13 cellular contexts compared by ENCODE assay signal in genomic region chr10:5942001-5942400, GRCh38. TPM values are rescaled to one million over a fixed set of nuclear protein-coding genes. Genes with fewer than 3 reads are reported as not detected.
DNase-seq lines count a peak whose midpoint lies in the region; ATAC-seq and TF ChIP-seq lines count a peak whose summit lies in the region.
"Had no signal": no experiment of that assay in that cellular context is flagged by ENCODE, and none has a peak within 500 bp of the region (broad histone marks: within the 10 kb centered on the region; RNA-seq: fewer than 3 reads in every experiment).

No MANE protein-coding gene starts in this region.

- peak overlapping the region; percentile 38; the same call in 1 of the 2 replicates for H2BK120ac ChIP-seq in IMR-90 (ENCODE audit: low read depth, low read length)

- WGBS in IMR-90 (ENCODE audit: extremely low coverage in 2 of 2, insufficient read length in 1 of 2), 2 experiments = no CpG with 5 or more reads among the region's 13 CpGs

- H3K56ac ChIP-seq in IMR-90 (ENCODE audit: extremely low read depth, insufficient read depth, low read length) = no peak overlapping the region

- no peak overlapping the region; a peak in 1 of 4 replicates for H4K8ac ChIP-seq in IMR-90 (ENCODE audit: low read depth in 2 of 2, low read length in 2 of 2)

- ATAC-seq in IMR-90 (ENCODE audit: low read depth) = no peak
- no peak for ATAC-seq in lower lobe of right lung
- no peak for ATAC-seq in GM18870 (IDR thresholded peaks at IDR 0.05; ENCODE audit: unreplicated experiment)

- H3K18ac ChIP-seq in IMR-90 (ENCODE audit: low read depth, low read length) = no peak overlapping the region

- POLR2A ChIA-PET in IMR-90 (lab: Charles Lee; ENCODE audit: unreplicated experiment) = no interaction called here

- no peak overlapping the region for H3K9ac ChIP-seq in IMR-90 (ENCODE audit: low read depth, low read length)

- H3K79me1 ChIP-seq in IMR-90 (ENCODE audit: low read depth in 1 of 2, low read length in 2 of 2) = peaks cover 0 to 16% of the 10 kb centered on the region in 2 experiments; a peak in 3 of 4 replicates

- H4K5ac ChIP-seq in IMR-90 (ENCODE audit: low read depth, low read length) = no peak overlapping the region

- peak overlapping the region; percentile 69 for H3K4ac ChIP-seq in IMR-90 (ENCODE audit: low read depth, low read length)

- peak overlapping the region; percentile 48; the same call in 1 of the 2 replicates for H4K91ac ChIP-seq in IMR-90 (ENCODE audit: insufficient read depth, low read depth, low read length)

- no peak overlapping the region for H3K4me2 ChIP-seq in IMR-90 (ENCODE audit: low read depth, low read length)

- peaks cover 17% of the 10 kb centered on the region for H3K36me3 ChIP-seq in IMR-90 (ENCODE audit: control insufficient read depth, insufficient read depth, low read length)
- peaks cover 20% of the 10 kb centered on the region for H3K36me3 ChIP-seq in lower lobe of right lung
- H3K36me3 ChIP-seq: WERI-Rb-1 had no signal

- no peaks in the 10 kb centered on the region; the same call in 1 of the 2 replicates for H4K20me1 ChIP-seq in IMR-90 (ENCODE audit: insufficient read depth, low read length)

- CTCF ChIA-PET in IMR-90 (lab: Yijun Ruan, JAX) = no interaction called here

- no peak overlapping the region for H3K27ac ChIP-seq in IMR-90 (ENCODE audit: insufficient read depth, low read length)
- peak overlapping the region; percentile 91 to 92 for H3K27ac ChIP-seq in coronary artery
- peak overlapping the region; percentile 78 for H3K27ac ChIP-seq in lower lobe of right lung
- H3K27ac ChIP-seq in substantia nigra (ENCODE audit: low read depth, low read length, poor library complexity, severe bottlenecking) = peak overlapping the region; percentile 43
- H3K27ac ChIP-seq: testis, WERI-Rb-1 had no signal

- in situ Hi-C loops in IMR-90 (cut with MboI; ENCODE audit: low sequenced_read_pairs) = no loop called here

- H2BK5ac ChIP-seq in IMR-90 (ENCODE audit: low read depth, low read length, poor library complexity, severe bottlenecking) = no peak overlapping the region

- peaks cover 19% of the 10 kb centered on the region for H3K9me1 ChIP-seq in IMR-90 (ENCODE audit: insufficient read depth, low read length)

- no peaks in the 10 kb centered on the region for H3K9me3 ChIP-seq in IMR-90 (ENCODE audit: control insufficient read depth, insufficient read depth, low read length)
- H3K9me3 ChIP-seq in lower lobe of right lung = no peaks in the 10 kb centered on the region
- H3K9me3 ChIP-seq: testis had no signal

- TF ChIP-seq RAD21 in IMR-90 (IDR thresholded peaks at IDR 0.05; ENCODE audit: low read length) = no peak

- peak overlapping the region; percentile 86; the same call in 1 of the 2 replicates for H2AK5ac ChIP-seq in IMR-90 (ENCODE audit: low read depth, low read length)

- H3K23ac ChIP-seq in IMR-90 (ENCODE audit: low read depth, low read length) = no peak overlapping the region

- DNase-seq in IMR-90 (no peak), coronary artery (ENCODE audit: low spot score) (no peak), lower lobe of right lung (peak; percentile 43), substantia nigra (lab: John Stamatoyannopoulos, UW) (no peak), NOMO-1 treated with DMSO at 0.1 percent for 48 hours (lab: John Stamatoyannopoulos, UW; ENCODE audit: unreplicated experiment) (no peak), DMS53 treated with DMSO at 0.1 percent for 48 hours (lab: John Stamatoyannopoulos, UW; ENCODE audit: unreplicated experiment) (no peak)
- no peak for DNase-seq in stimulated activated CD4-positive, alpha-beta T cell treated with anti-CD3 and anti-CD28 coated beads, Interleukin-1b, Interleukin-23, amount 100 ng/mL, for 48 hours
- DNase-seq: activated CD8-positive, alpha-beta memory T cell treated with anti-CD3 and anti-CD28 coated beads for 24 hours; NCI-H1048; RPMI8226; WERI-Rb-1 had no signal

- H2AFZ ChIP-seq in IMR-90 (replicated peaks; ENCODE audit: low read length, poor library complexity) = no peak overlapping the region

- no peak overlapping the region for H2AK9ac ChIP-seq in IMR-90 (replicated peaks; ENCODE audit: low read depth, low read length, poor library complexity)

- 0 out of 3 replicates have a peak overlapping the region, but pooled peaks have one; percentile 46 for H2BK15ac ChIP-seq in IMR-90 (ENCODE audit: low read depth, low read length)

- TF ChIP-seq CTCF in IMR-90 (conservative IDR thresholded peaks at IDR 0.05; ENCODE audit: low read depth, low read length) (no peak), coronary artery (IDR thresholded peaks at IDR 0.05) (no peak), lower lobe of right lung (IDR thresholded peaks at IDR 0.05) (no peak)

- intact Hi-C loops in IMR-90 (cut with micrococcal nuclease) (no loop called here), lower lobe of right lung (cut with DNase I) (no loop called here)

- BruUV-seq in IMR-90 (replicated peaks; lab: Mats Ljungman, UMichigan) = no TSS peak

- H2BK20ac ChIP-seq in IMR-90 (ENCODE audit: low read depth, low read length) = no peak overlapping the region; the same call in 1 of the 2 replicates

- no peak overlapping the region for H3K14ac ChIP-seq in IMR-90 (replicated peaks; ENCODE audit: low read depth, low read length)

- dilution Hi-C loops in IMR-90 (cut with HindIII; ENCODE audit: low sequenced_read_pairs, unreplicated experiment) = no loop called here

- H3K4me1 ChIP-seq in IMR-90 (ENCODE audit: control insufficient read depth, insufficient read depth, low read length) (peaks cover 26% of the 10 kb centered on the region), lower lobe of right lung (peaks cover 55% of the 10 kb centered on the region)

- H3K27me3 ChIP-seq in IMR-90 (ENCODE audit: control insufficient read depth, insufficient read depth, low read length) (no peaks in the 10 kb centered on the region), lower lobe of right lung (ENCODE audit: low read depth) (no peaks in the 10 kb centered on the region)
- H3K27me3 ChIP-seq: testis had no signal

- H3K4me3 ChIP-seq in IMR-90 (ENCODE audit: insufficient read depth, low read depth, low read length) (no peak overlapping the region), coronary artery (peak overlapping the region; percentile 26), lower lobe of right lung (peak overlapping the region; percentile 19)
- H3K4me3 ChIP-seq: testis had no signal

- TF ChIP-seq POLR2A in IMR-90 (IDR thresholded peaks at IDR 0.05; ENCODE audit: low read depth, low read length) = no peak

TF ChIP-seq in IMR-90, 13 proteins besides CTCF, POLR2A, EP300 and RAD21:
- TF ChIP-seq CEBPB (IDR thresholded peaks at IDR 0.05; ENCODE audit: low read depth, low read length) = no peak
- TF ChIP-seq SMC3 (IDR thresholded peaks at IDR 0.05; ENCODE audit: low read depth, low read length) = no peak
- no peak for TF ChIP-seq MXI1 (IDR thresholded peaks at IDR 0.05; ENCODE audit: borderline replicate concordance, low read depth, low read length)
- no peak for TF ChIP-seq RCOR1 (IDR thresholded peaks at IDR 0.05; ENCODE audit: insufficient replicate concordance, low read length)
- no peak for TF ChIP-seq MAFK (IDR thresholded peaks at IDR 0.05; ENCODE audit: low read depth, low read length)
- no peak for TF ChIP-seq CHD1 (IDR thresholded peaks at IDR 0.05; ENCODE audit: low read depth, low read length)
- TF ChIP-seq BHLHE40 (IDR thresholded peaks at IDR 0.05; ENCODE audit: low read depth, low read length) = no peak
- TF ChIP-seq MAZ (IDR thresholded peaks at IDR 0.05; ENCODE audit: borderline replicate concordance, low read depth, low read length) = no peak
- no peak for TF ChIP-seq USF2 (IDR thresholded peaks at IDR 0.05; ENCODE audit: low read depth, low read length)
- TF ChIP-seq FOS (IDR thresholded peaks at IDR 0.05; ENCODE audit: low read depth, low read length) = no peak
- TF ChIP-seq, protein P1, sequence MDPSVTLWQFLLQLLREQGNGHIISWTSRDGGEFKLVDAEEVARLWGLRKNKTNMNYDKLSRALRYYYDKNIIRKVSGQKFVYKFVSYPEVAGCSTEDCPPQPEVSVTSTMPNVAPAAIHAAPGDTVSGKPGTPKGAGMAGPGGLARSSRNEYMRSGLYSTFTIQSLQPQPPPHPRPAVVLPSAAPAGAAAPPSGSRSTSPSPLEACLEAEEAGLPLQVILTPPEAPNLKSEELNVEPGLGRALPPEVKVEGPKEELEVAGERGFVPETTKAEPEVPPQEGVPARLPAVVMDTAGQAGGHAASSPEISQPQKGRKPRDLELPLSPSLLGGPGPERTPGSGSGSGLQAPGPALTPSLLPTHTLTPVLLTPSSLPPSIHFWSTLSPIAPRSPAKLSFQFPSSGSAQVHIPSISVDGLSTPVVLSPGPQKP (IDR thresholded peaks at IDR 0.05; ENCODE audit: borderline replicate concordance, low read depth, low read length) = no peak
- no peak for TF ChIP-seq RFX5 (IDR thresholded peaks at IDR 0.05; ENCODE audit: low read depth, low read length)
- no peak for TF ChIP-seq NFE2L2 (IDR thresholded peaks at IDR 0.05; ENCODE audit: low read depth, low read length)

RNA-seq across cellular contexts. Expression of gene IL15RA, which starts 35.3 kb away (rescaled TPM):
- total RNA-seq in IMR-90 (2012; rRNA removed) (1.4 and 2.0 TPM in 2 replicates), lower lobe of right lung (28.5 TPM)
- 6.4 and 7.6 TPM in 2 replicates for polyA plus RNA-seq in IMR-90 (2012; rRNA removed)
- 5.2 and 9.3 TPM in 2 replicates for polyA plus RNA-seq in IMR-90 (2012; cell fraction: cytosol; rRNA removed)
- polyA plus RNA-seq in IMR-90 (2012; cell fraction: nucleus; rRNA removed; ENCODE audit: low replicate concordance) = 3.9 and 4.3 TPM in 2 replicates

RNA-seq across cellular contexts. Expression of gene FBH1, which starts 52.0 kb away (rescaled TPM):
- total RNA-seq in IMR-90 (2012; rRNA removed) (60.8 and 72.2 TPM in 2 replicates), lower lobe of right lung (64.7 TPM)
- 48.8 and 59.3 TPM in 2 replicates for polyA plus RNA-seq in IMR-90 (2012; rRNA removed)
- 34.7 and 41.0 TPM in 2 replicates for polyA plus RNA-seq in IMR-90 (2012; cell fraction: cytosol; rRNA removed)
- 128 and 139 TPM in 2 replicates for polyA plus RNA-seq in IMR-90 (2012; cell fraction: nucleus; rRNA removed; ENCODE audit: low replicate concordance)

RNA-seq across cellular contexts. Expression of gene ANKRD16, which starts 52.3 kb away (rescaled TPM):
- total RNA-seq in IMR-90 (2012; rRNA removed) (3.3 and 5.7 TPM in 2 replicates), lower lobe of right lung (5.6 TPM)
- polyA plus RNA-seq in IMR-90 (2012; rRNA removed) = 5.1 and 6.3 TPM in 2 replicates
- 2.9 and 5.4 TPM in 2 replicates for polyA plus RNA-seq in IMR-90 (2012; cell fraction: cytosol; rRNA removed)
- polyA plus RNA-seq in IMR-90 (2012; cell fraction: nucleus; rRNA removed; ENCODE audit: low replicate concordance) = 11.0 and 15.6 TPM in 2 replicates
